In the genomic region with DNA sequence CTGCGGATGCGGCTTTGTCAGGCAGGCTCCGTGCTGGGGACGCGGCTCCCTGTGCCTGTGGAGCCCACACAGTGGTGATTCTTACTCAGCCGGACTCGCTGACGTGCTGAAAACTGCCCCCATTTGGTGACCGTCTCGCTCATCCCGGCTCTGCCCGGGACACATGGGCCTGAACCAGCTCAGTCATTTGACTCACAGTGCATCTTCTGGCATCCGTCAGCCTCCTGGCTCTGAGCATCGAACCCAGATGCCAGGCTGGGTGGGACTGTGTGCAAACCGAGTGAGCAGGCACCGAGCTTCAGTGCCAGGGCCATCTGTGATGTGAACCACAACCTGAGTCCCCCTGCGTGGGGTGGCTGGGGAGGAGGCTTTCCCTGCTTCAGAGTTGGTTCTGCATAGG, we compare ENCODE assay signal across 25 cellular contexts. TPM values are rescaled to one million over a fixed set of nuclear protein-coding genes. Genes with fewer than 3 reads are reported as not detected.
"Had no signal": no experiment of that assay in that cellular context is flagged by ENCODE, and none has a peak within 500 bp of the region (broad histone marks: within the 10 kb centered on the region; RNA-seq: fewer than 3 reads in every experiment).

No MANE protein-coding gene starts in this region.

- DNase-seq: Karpas-422, KG1, MG63, NCI-H1092, NCI-H1105 treated with DMSO at 0.1 percent for 48 hours, NCI-H1417 treated with DMSO at 0.1 percent for 48 hours, NCI-H146, NCI-H1694 treated with DMSO at 0.1 percent for 48 hours, NCI-H1930, NCI-H2081, NCI-H2107, NCI-H2171, NCI-H226, NCI-H446, NCI-H510A, NCI-H524 treated with DMSO at 0.1 percent for 48 hours, NCI-H69, NCI-H774, Right ventricle myocardium superior, RPMI8226, SIG-M5 had no signal

- H3K9me3 ChIP-seq: MG63, SJSA1 had no signal

- H3K27ac ChIP-seq: HL-60, SJSA1, SK-N-MC had no signal

- FAIRE-seq: RCC 7860 had no signal

- H3K27me3 ChIP-seq: MG63, SJSA1 had no signal

- H3K4me3 ChIP-seq: MG63, SJSA1, SK-N-MC had no signal

RNA-seq across cellular contexts. Expression of gene KLF1, which starts 9.5 kb away (rescaled TPM):
- total RNA-seq: Right ventricle myocardium superior, SJSA1 had no signal

RNA-seq across cellular contexts. Expression of gene SYCE2, which starts 22.6 kb away (rescaled TPM):
- total RNA-seq: Right ventricle myocardium superior had no signal
